1 cellular context compared by ENCODE assay signal in the genomic region with DNA sequence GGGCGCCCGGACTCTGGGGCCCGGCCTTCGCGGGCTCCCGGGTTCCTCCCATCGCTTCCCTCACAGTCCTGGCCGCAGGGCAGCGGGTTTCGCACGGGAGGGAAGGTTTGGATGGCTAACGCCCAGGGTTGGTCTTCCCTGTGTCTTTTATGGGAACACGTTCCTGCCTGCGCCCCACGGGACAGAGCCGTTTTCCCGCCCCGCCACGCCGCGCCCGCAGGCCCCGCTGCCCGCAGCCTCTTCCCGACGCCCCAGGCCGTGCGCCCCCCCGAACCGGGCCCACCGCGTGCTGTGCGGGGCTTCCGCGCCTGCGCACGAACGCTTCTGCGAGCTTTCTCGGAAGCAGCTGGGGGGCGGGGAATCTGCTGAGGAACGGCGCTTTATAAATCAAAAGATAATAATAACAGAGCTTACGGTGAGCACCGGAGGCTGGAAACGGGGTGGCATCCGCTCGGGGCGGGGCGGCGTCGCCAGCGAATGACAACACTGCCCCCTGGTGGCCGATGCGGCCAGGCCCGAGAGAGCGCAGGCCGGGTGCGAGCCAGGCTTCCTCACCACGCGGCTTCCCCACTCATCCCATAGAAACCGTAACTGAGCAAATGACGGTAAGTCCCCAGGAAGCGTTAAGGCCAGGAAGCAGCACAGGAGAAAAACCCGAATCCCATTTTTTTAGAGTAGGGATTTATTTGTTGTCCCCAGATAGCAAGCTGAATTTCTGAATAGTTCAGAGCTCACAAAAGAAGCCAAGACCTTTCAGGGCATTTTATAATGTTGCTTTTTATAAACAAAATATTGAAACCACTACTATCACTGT.
A peak's percentile ranks its signal among the peaks of the same experiment; 100 is the strongest.
TF ChIP-seq lines count a peak whose summit lies in the region.

No MANE protein-coding gene starts in this region.

TF ChIP-seq in K562, 482 proteins besides CTCF, POLR2A, EP300 and RAD21 (continued from another document and continues in another):
- TF ChIP-seq, protein P1, sequence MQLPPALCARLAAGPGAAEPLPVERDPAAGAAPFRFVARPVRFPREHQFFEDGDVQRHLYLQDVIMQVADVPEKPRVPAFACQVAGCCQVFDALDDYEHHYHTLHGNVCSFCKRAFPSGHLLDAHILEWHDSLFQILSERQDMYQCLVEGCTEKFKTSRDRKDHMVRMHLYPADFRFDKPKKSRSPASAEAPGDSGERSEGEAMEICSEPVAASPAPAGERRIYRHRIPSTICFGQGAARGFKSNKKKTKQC (CRISPR knock-in tag; IDR thresholded peaks at IDR 0.05) = no peak
- TF ChIP-seq POLR2AphosphoS2 (IDR thresholded peaks at IDR 0.05; ENCODE audit: low read length) (no peak), SAFB (IDR thresholded peaks at IDR 0.05; ENCODE audit: borderline replicate concordance, low read depth, low read length) (no peak), ZBTB17 (CRISPR knock-in tag; IDR thresholded peaks at IDR 0.05) (no peak), RBM25 (IDR thresholded peaks at IDR 0.05; ENCODE audit: low read depth, low read length, severe bottlenecking) (no peak), FOXA1 (IDR thresholded peaks at IDR 0.05; ENCODE audit: borderline replicate concordance) (no peak), ZKSCAN3 (CRISPR knock-in tag; IDR thresholded peaks at IDR 0.05) (no peak), ZNF263 (CRISPR knock-in tag; IDR thresholded peaks at IDR 0.05; ENCODE audit: borderline replicate concordance) (no peak), ATF1 (CRISPR knock-in tag; IDR thresholded peaks at IDR 0.05) (no peak), ATF1 (tag; IDR thresholded peaks at IDR 0.05) (peak; percentile 45; the same call in 1 of the 2 replicates), ESRRA (IDR thresholded peaks at IDR 0.05; ENCODE audit: borderline replicate concordance, low read depth) (no peak; the same call in 1 of the 2 replicates), ZNF589 (CRISPR knock-in tag; IDR thresholded peaks at IDR 0.05; ENCODE audit: low read depth) (no peak), THRAP3 (IDR thresholded peaks at IDR 0.05; ENCODE audit: borderline replicate concordance) (no peak), SRSF3 (IDR thresholded peaks at IDR 0.05; ENCODE audit: insufficient read depth, low read length) (no peak), ARID1B (IDR thresholded peaks at IDR 0.05) (no peak), EWSR1 (IDR thresholded peaks at IDR 0.05; ENCODE audit: borderline replicate concordance, low read depth, partially characterized antibody) (no peak), U2AF2 (optimal IDR thresholded peaks at IDR 0.05; ENCODE audit: low read depth, low read length) (no peak), E2F3 (CRISPR knock-in tag; IDR thresholded peaks at IDR 0.05) (no peak), FOXJ2 (tag; IDR thresholded peaks at IDR 0.05) (no peak), SMAD2 (IDR thresholded peaks at IDR 0.05; ENCODE audit: low read depth, low read length) (no peak), ZNF354B (CRISPR knock-in tag; IDR thresholded peaks at IDR 0.05) (no peak), PTBP1 (IDR thresholded peaks at IDR 0.05; ENCODE audit: low read depth, low read length) (no peak), YY1 (IDR thresholded peaks at IDR 0.05; ENCODE audit: borderline replicate concordance in 1 of 3, control insufficient read depth in 1 of 3, extremely low read depth in 1 of 3, insufficient read depth in 3 of 3, insufficient read length in 1 of 3, insufficient replicate concordance in 2 of 3, low read depth in 1 of 3, low read length in 2 of 3) (peak in 2 of 3 experiments; percentile 16 to 45), TEAD4 (IDR thresholded peaks at IDR 0.05; ENCODE audit: low read length) (no peak), TEAD4 (CRISPR knock-in tag; IDR thresholded peaks at IDR 0.05; ENCODE audit: borderline replicate concordance) (no peak), C11orf30 (IDR thresholded peaks at IDR 0.05; ENCODE audit: low read depth) (no peak), SP2 (IDR thresholded peaks at IDR 0.05; ENCODE audit: extremely low read depth, low read depth, low read length, poor library complexity, severe bottlenecking) (no peak)
- TF ChIP-seq, protein P2, sequence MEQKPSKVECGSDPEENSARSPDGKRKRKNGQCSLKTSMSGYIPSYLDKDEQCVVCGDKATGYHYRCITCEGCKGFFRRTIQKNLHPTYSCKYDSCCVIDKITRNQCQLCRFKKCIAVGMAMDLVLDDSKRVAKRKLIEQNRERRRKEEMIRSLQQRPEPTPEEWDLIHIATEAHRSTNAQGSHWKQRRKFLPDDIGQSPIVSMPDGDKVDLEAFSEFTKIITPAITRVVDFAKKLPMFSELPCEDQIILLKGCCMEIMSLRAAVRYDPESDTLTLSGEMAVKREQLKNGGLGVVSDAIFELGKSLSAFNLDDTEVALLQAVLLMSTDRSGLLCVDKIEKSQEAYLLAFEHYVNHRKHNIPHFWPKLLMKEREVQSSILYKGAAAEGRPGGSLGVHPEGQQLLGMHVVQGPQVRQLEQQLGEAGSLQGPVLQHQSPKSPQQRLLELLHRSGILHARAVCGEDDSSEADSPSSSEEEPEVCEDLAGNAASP (IDR thresholded peaks at IDR 0.05) = no peak
- TF ChIP-seq, protein P3, sequence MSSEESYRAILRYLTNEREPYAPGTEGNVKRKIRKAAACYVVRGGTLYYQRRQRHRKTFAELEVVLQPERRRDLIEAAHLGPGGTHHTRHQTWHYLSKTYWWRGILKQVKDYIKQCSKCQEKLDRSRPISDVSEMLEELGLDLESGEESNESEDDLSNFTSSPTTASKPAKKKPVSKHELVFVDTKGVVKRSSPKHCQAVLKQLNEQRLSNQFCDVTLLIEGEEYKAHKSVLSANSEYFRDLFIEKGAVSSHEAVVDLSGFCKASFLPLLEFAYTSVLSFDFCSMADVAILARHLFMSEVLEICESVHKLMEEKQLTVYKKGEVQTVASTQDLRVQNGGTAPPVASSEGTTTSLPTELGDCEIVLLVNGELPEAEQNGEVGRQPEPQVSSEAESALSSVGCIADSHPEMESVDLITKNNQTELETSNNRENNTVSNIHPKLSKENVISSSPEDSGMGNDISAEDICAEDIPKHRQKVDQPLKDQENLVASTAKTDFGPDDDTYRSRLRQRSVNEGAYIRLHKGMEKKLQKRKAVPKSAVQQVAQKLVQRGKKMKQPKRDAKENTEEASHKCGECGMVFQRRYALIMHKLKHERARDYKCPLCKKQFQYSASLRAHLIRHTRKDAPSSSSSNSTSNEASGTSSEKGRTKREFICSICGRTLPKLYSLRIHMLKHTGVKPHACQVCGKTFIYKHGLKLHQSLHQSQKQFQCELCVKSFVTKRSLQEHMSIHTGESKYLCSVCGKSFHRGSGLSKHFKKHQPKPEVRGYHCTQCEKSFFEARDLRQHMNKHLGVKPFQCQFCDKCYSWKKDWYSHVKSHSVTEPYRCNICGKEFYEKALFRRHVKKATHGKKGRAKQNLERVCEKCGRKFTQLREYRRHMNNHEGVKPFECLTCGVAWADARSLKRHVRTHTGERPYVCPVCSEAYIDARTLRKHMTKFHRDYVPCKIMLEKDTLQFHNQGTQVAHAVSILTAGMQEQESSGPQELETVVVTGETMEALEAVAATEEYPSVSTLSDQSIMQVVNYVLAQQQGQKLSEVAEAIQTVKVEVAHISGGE (CRISPR knock-in tag; IDR thresholded peaks at IDR 0.05) = no peak
- TF ChIP-seq, protein P4, sequence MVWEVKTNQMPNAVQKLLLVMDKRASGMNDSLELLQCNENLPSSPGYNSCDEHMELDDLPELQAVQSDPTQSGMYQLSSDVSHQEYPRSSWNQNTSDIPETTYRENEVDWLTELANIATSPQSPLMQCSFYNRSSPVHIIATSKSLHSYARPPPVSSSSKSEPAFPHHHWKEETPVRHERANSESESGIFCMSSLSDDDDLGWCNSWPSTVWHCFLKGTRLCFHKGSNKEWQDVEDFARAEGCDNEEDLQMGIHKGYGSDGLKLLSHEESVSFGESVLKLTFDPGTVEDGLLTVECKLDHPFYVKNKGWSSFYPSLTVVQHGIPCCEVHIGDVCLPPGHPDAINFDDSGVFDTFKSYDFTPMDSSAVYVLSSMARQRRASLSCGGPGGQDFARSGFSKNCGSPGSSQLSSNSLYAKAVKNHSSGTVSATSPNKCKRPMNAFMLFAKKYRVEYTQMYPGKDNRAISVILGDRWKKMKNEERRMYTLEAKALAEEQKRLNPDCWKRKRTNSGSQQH (CRISPR knock-in tag; IDR thresholded peaks at IDR 0.05) = no peak
- TF ChIP-seq, protein P5, sequence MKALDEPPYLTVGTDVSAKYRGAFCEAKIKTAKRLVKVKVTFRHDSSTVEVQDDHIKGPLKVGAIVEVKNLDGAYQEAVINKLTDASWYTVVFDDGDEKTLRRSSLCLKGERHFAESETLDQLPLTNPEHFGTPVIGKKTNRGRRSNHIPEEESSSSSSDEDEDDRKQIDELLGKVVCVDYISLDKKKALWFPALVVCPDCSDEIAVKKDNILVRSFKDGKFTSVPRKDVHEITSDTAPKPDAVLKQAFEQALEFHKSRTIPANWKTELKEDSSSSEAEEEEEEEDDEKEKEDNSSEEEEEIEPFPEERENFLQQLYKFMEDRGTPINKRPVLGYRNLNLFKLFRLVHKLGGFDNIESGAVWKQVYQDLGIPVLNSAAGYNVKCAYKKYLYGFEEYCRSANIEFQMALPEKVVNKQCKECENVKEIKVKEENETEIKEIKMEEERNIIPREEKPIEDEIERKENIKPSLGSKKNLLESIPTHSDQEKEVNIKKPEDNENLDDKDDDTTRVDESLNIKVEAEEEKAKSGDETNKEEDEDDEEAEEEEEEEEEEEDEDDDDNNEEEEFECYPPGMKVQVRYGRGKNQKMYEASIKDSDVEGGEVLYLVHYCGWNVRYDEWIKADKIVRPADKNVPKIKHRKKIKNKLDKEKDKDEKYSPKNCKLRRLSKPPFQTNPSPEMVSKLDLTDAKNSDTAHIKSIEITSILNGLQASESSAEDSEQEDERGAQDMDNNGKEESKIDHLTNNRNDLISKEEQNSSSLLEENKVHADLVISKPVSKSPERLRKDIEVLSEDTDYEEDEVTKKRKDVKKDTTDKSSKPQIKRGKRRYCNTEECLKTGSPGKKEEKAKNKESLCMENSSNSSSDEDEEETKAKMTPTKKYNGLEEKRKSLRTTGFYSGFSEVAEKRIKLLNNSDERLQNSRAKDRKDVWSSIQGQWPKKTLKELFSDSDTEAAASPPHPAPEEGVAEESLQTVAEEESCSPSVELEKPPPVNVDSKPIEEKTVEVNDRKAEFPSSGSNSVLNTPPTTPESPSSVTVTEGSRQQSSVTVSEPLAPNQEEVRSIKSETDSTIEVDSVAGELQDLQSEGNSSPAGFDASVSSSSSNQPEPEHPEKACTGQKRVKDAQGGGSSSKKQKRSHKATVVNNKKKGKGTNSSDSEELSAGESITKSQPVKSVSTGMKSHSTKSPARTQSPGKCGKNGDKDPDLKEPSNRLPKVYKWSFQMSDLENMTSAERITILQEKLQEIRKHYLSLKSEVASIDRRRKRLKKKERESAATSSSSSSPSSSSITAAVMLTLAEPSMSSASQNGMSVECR (CRISPR knock-in tag; IDR thresholded peaks at IDR 0.05) = no peak
- TF ChIP-seq, protein P6, sequence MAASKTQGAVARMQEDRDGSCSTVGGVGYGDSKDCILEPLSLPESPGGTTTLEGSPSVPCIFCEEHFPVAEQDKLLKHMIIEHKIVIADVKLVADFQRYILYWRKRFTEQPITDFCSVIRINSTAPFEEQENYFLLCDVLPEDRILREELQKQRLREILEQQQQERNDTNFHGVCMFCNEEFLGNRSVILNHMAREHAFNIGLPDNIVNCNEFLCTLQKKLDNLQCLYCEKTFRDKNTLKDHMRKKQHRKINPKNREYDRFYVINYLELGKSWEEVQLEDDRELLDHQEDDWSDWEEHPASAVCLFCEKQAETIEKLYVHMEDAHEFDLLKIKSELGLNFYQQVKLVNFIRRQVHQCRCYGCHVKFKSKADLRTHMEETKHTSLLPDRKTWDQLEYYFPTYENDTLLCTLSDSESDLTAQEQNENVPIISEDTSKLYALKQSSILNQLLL (CRISPR knock-in tag; IDR thresholded peaks at IDR 0.05; ENCODE audit: borderline replicate concordance) = no peak
- TF ChIP-seq, protein P7, sequence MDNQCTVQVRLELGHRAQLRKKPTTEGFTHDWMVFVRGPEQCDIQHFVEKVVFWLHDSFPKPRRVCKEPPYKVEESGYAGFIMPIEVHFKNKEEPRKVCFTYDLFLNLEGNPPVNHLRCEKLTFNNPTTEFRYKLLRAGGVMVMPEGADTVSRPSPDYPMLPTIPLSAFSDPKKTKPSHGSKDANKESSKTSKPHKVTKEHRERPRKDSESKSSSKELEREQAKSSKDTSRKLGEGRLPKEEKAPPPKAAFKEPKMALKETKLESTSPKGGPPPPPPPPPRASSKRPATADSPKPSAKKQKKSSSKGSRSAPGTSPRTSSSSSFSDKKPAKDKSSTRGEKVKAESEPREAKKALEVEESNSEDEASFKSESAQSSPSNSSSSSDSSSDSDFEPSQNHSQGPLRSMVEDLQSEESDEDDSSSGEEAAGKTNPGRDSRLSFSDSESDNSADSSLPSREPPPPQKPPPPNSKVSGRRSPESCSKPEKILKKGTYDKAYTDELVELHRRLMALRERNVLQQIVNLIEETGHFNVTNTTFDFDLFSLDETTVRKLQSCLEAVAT (IDR thresholded peaks at IDR 0.05) = no peak
- TF ChIP-seq, protein P8, sequence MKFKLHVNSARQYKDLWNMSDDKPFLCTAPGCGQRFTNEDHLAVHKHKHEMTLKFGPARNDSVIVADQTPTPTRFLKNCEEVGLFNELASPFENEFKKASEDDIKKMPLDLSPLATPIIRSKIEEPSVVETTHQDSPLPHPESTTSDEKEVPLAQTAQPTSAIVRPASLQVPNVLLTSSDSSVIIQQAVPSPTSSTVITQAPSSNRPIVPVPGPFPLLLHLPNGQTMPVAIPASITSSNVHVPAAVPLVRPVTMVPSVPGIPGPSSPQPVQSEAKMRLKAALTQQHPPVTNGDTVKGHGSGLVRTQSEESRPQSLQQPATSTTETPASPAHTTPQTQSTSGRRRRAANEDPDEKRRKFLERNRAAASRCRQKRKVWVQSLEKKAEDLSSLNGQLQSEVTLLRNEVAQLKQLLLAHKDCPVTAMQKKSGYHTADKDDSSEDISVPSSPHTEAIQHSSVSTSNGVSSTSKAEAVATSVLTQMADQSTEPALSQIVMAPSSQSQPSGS (CRISPR knock-in tag; IDR thresholded peaks at IDR 0.05) = no peak
- TF ChIP-seq, protein P9, sequence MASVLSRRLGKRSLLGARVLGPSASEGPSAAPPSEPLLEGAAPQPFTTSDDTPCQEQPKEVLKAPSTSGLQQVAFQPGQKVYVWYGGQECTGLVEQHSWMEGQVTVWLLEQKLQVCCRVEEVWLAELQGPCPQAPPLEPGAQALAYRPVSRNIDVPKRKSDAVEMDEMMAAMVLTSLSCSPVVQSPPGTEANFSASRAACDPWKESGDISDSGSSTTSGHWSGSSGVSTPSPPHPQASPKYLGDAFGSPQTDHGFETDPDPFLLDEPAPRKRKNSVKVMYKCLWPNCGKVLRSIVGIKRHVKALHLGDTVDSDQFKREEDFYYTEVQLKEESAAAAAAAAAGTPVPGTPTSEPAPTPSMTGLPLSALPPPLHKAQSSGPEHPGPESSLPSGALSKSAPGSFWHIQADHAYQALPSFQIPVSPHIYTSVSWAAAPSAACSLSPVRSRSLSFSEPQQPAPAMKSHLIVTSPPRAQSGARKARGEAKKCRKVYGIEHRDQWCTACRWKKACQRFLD (CRISPR knock-in tag; IDR thresholded peaks at IDR 0.05) = no peak
- TF ChIP-seq, protein P10, sequence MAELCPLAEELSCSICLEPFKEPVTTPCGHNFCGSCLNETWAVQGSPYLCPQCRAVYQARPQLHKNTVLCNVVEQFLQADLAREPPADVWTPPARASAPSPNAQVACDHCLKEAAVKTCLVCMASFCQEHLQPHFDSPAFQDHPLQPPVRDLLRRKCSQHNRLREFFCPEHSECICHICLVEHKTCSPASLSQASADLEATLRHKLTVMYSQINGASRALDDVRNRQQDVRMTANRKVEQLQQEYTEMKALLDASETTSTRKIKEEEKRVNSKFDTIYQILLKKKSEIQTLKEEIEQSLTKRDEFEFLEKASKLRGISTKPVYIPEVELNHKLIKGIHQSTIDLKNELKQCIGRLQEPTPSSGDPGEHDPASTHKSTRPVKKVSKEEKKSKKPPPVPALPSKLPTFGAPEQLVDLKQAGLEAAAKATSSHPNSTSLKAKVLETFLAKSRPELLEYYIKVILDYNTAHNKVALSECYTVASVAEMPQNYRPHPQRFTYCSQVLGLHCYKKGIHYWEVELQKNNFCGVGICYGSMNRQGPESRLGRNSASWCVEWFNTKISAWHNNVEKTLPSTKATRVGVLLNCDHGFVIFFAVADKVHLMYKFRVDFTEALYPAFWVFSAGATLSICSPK (IDR thresholded peaks at IDR 0.05; ENCODE audit: borderline replicate concordance) = no peak
